In the genomic region with DNA sequence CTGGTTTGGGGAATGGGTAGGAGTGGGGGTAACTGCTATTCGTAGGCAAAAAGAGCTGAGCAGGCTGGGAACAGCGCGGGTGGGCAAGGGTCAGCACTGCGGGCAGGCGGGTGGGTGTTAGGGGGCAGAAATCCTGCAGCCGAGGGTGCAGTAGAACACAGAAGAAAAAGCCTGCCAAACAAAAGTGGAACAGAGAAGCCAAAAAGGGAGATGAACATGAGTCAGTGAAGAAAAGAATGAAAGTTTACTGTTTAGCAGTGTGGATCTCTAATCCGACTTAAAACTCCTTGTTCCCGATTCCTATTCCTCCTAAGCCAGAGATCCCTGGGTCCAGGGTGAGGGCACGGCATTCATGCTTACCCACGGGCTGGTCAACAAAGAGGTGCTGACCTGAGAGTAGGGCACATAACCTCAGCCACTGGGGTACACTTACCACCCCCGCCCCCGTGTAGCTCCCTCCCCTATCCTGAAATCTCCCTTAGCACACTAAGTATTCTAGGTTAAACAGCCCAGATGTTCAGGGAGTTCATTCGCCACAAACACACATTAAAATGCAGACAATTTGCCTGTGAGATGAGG, we compare ENCODE assay signal across 9 cellular contexts. TPM values are rescaled to one million over a fixed set of nuclear protein-coding genes. Genes with fewer than 3 reads are reported as not detected.
DNase-seq lines count a peak whose midpoint lies in the region; ATAC-seq and TF ChIP-seq lines count a peak whose summit lies in the region.
"Had no signal": no experiment of that assay in that cellular context is flagged by ENCODE, and none has a peak within 500 bp of the region (broad histone marks: within the 10 kb centered on the region; RNA-seq: fewer than 3 reads in every experiment).

No MANE protein-coding gene starts in this region.

- H3K4me3 ChIP-seq in DOHH2 (ENCODE audit: low read length): peak overlapping the region; percentile 88
- H3K4me3 ChIP-seq in effector memory CD4-positive, alpha-beta T cell (ENCODE audit: insufficient read depth, low read depth, low read length, poor library complexity, severe bottlenecking): peak overlapping the region; percentile 90
- H3K4me3 ChIP-seq in neural progenitor cell: peak overlapping the region; percentile 57
- peak overlapping the region in 1 of 2 donors; percentile 41 for H3K4me3 ChIP-seq in aorta (ENCODE audit: low read length in 2 of 2)

- H2AFZ ChIP-seq in neural progenitor cell (replicated peaks): peak overlapping the region; percentile 87

- H3K9me3 Mint-ChIP-seq in IgD-negative memory B cell (no peaks in the 10 kb centered on the region), neural progenitor cell (peaks cover 6% of the 10 kb centered on the region)

- no peaks in the 10 kb centered on the region for H3K27me3 Mint-ChIP-seq in IgD-negative memory B cell
- peaks cover 62% of the 10 kb centered on the region for H3K27me3 Mint-ChIP-seq in neural progenitor cell (ENCODE audit: insufficient read depth, low read depth)

- DNase-seq in effector memory CD4-positive, alpha-beta T cell: no peak
- peak; percentile 29 for DNase-seq in neural progenitor cell (ENCODE audit: low spot score)
- no peak for DNase-seq in HUDEP-2 (lab: John Stamatoyannopoulos, UW; ENCODE audit: unreplicated experiment in 76 of 76)
- no peak for DNase-seq in COLO668 (lab: John Stamatoyannopoulos, UW; ENCODE audit: unreplicated experiment)
- DNase-seq in aorta: no peak

- H3K9me3 ChIP-seq in DOHH2 (ENCODE audit: control insufficient read depth, insufficient read depth, low read length) (no peaks in the 10 kb centered on the region), neural progenitor cell (ENCODE audit: low read depth) (no peaks in the 10 kb centered on the region), aorta (ENCODE audit: control insufficient read depth, low read length) (no peaks in the 10 kb centered on the region)
- no peaks in the 10 kb centered on the region for H3K9me3 ChIP-seq in effector memory CD4-positive, alpha-beta T cell (ENCODE audit: control insufficient read depth, low read length)
- H3K9me3 ChIP-seq: neutrophil had no signal

- intact Hi-C loops in aorta (cut with DNase I): no loop called here

- H3K27ac Mint-ChIP-seq in IgD-negative memory B cell (peak overlapping the region; percentile 93 to 99 (median 99)), neural progenitor cell (no peak overlapping the region)

- TF ChIP-seq CTCF in DOHH2 (IDR thresholded peaks at IDR 0.05; ENCODE audit: low read depth, low read length, poor library complexity, severe bottlenecking): no peak
- TF ChIP-seq CTCF in neural progenitor cell (IDR thresholded peaks at IDR 0.05): no peak

- H3K4me1 ChIP-seq in DOHH2 (ENCODE audit: control insufficient read depth, low read length) (peaks cover 77% of the 10 kb centered on the region), neural progenitor cell (peaks cover 16% of the 10 kb centered on the region), aorta (ENCODE audit: control insufficient read depth in 1 of 2, insufficient read depth in 2 of 2, low read length in 2 of 2) (no peaks in the 10 kb centered on the region)
- peaks cover 62% of the 10 kb centered on the region for H3K4me1 ChIP-seq in effector memory CD4-positive, alpha-beta T cell (ENCODE audit: control insufficient read depth, insufficient read depth, low read length, poor library complexity, severe bottlenecking)

- H3K79me2 ChIP-seq in DOHH2 (ENCODE audit: control insufficient read depth, low read length): peaks cover 56% of the 10 kb centered on the region
- no peaks in the 10 kb centered on the region for H3K79me2 ChIP-seq in neural progenitor cell (ENCODE audit: low read depth)

- no peaks in the 10 kb centered on the region for H3K9me2 ChIP-seq in DOHH2 (replicated peaks; ENCODE audit: control insufficient read depth, low read length)

- H3K36me3 Mint-ChIP-seq in IgD-negative memory B cell (peaks cover 13% of the 10 kb centered on the region), neural progenitor cell (no peaks in the 10 kb centered on the region)

- WGBS in aorta, 2 donors: 11 to 18% methylated on average over 13 of the region's 13 CpGs

- H3K4me3 Mint-ChIP-seq in IgD-negative memory B cell (peak overlapping the region; percentile 95 to 99 (median 98)), neural progenitor cell (peak overlapping the region; percentile 82)

- H3F3A ChIP-seq in DOHH2 (ENCODE audit: control insufficient read depth, insufficient read depth) (peaks cover 28% of the 10 kb centered on the region), neural progenitor cell (ENCODE audit: low read depth) (no peaks in the 10 kb centered on the region)

- no peaks in the 10 kb centered on the region for H4K20me1 ChIP-seq in DOHH2 (ENCODE audit: control insufficient read depth, insufficient read depth, low read depth, low read length)
- H4K20me1 ChIP-seq in neural progenitor cell (ENCODE audit: low read depth): no peaks in the 10 kb centered on the region

- H3K36me3 ChIP-seq in DOHH2 (ENCODE audit: control insufficient read depth, low read length) (peaks cover 56% of the 10 kb centered on the region), neural progenitor cell (no peaks in the 10 kb centered on the region), aorta (ENCODE audit: control insufficient read depth in 1 of 2, insufficient read depth in 2 of 2, low read length in 1 of 2) (no peaks in the 10 kb centered on the region)
- peaks cover 35% of the 10 kb centered on the region for H3K36me3 ChIP-seq in effector memory CD4-positive, alpha-beta T cell (ENCODE audit: control insufficient read depth, insufficient read depth, low read length)
- H3K36me3 ChIP-seq: neutrophil had no signal

- H3K27me3 ChIP-seq in DOHH2 (ENCODE audit: control insufficient read depth, low read length): no peaks in the 10 kb centered on the region
- no peaks in the 10 kb centered on the region for H3K27me3 ChIP-seq in effector memory CD4-positive, alpha-beta T cell (replicated peaks; ENCODE audit: control insufficient read depth, insufficient read depth, low read length, poor library complexity, severe bottlenecking)
- peaks cover 70% of the 10 kb centered on the region for H3K27me3 ChIP-seq in neural progenitor cell
- peaks cover 0 to 1% of the 10 kb centered on the region in 2 donors for H3K27me3 ChIP-seq in aorta (ENCODE audit: control insufficient read depth in 1 of 2, insufficient read depth in 2 of 2, low read length in 1 of 2)

- peaks cover 45 to 71% (median 52%) of the 10 kb centered on the region in 3 donors for H3K4me1 Mint-ChIP-seq in IgD-negative memory B cell
- peaks cover 20% of the 10 kb centered on the region for H3K4me1 Mint-ChIP-seq in neural progenitor cell

- H3K9ac ChIP-seq in neural progenitor cell: no peak overlapping the region

- ATAC-seq in GM21367 (IDR thresholded peaks at IDR 0.05; ENCODE audit: unreplicated experiment) (no peak), aorta (ENCODE audit: low FRiP score) (no peak)

- H3K27ac ChIP-seq in DOHH2 (ENCODE audit: low read depth, low read length) (peak overlapping the region; percentile 83), neural progenitor cell (no peak overlapping the region), aorta (ENCODE audit: low read depth in 1 of 2, low read length in 2 of 2) (no peak overlapping the region)
- H3K27ac ChIP-seq in effector memory CD4-positive, alpha-beta T cell (ENCODE audit: insufficient read depth, low read length, poor library complexity, severe bottlenecking): peak overlapping the region; percentile 99
- H3K27ac ChIP-seq: neutrophil had no signal

- H3K4me2 ChIP-seq in DOHH2 (ENCODE audit: low read length) (peak overlapping the region; percentile 84), neural progenitor cell (peak overlapping the region; percentile 92)

RNA-seq across cellular contexts. Expression of gene PRSS2, which starts 27.1 kb away (rescaled TPM):
- polyA plus RNA-seq in IgD-negative memory B cell (not detected), aorta (10 to 100 TPM; 19.1 to 24.4 TPM)
- total RNA-seq in neural progenitor cell (ENCODE audit: low replicate concordance) (not detected in 2 replicates), aorta (10 to 100 TPM in 1 of 2 donors, 1 to 10 TPM in 1; 9.3 to 12.0 TPM)

RNA-seq across cellular contexts. Expression of gene PRSS1, which starts 48.6 kb away (rescaled TPM):
- polyA plus RNA-seq in IgD-negative memory B cell: not detected
- total RNA-seq in neural progenitor cell (ENCODE audit: low replicate concordance): not detected in 2 replicates
- total RNA-seq in aorta: 1 to 10 TPM; 5.6 to 6.3 TPM
- 10 to 100 TPM in 1 of 2 donors, 1 to 10 TPM in 1; 8.7 to 19.9 TPM for polyA plus RNA-seq in aorta

RNA-seq across cellular contexts. Expression of gene EPHB6, which starts 57.0 kb away (rescaled TPM):
- polyA plus RNA-seq in IgD-negative memory B cell (37.6 TPM), aorta (100 to 1,000 TPM in 1 of 2 donors, 10 to 100 TPM in 1; 12.1 to 125 TPM)
- total RNA-seq in neural progenitor cell (ENCODE audit: low replicate concordance) (4.8 and 14.2 TPM in 2 replicates), aorta (10 to 100 TPM; 11.6 to 17.7 TPM)

Comparison
In these comparisons a context has a peak if more than half of its experiments do, and no peak if none do; other contexts are left out.
1. H3K27ac ChIP-seq: peak in DOHH2 (single experiment) and effector memory CD4-positive, alpha-beta T cell (single experiment); none in neural progenitor cell (single experiment) and aorta (0 of 2).
2. RNA of gene PRSS2, which starts 27.1 kb away (total RNA-seq): 9.3 to 12.0 TPM in aorta; not detected in neural progenitor cell; every median in the first group is over 10 times any median in the second.